In genomic region chr17:39069114-39069756, GRCh38 we compare ENCODE assay signal across 8 cellular contexts.
DNase-seq lines count a peak whose midpoint lies in the region; ATAC-seq and TF ChIP-seq lines count a peak whose summit lies in the region.

No MANE protein-coding gene starts in this region.

- no peak overlapping the region for H3K4me3 Mint-ChIP-seq in activated T-cell treated with anti-CD3 and anti-CD28 coated beads, Interleukin-2, amount 50 U/mL, for 24 hours
- H3K4me3 Mint-ChIP-seq in nephron progenitor cell, result no peak overlapping the region

- peaks cover 7% of the 10 kb centered on the region for H3K4me1 Mint-ChIP-seq in activated T-cell treated with anti-CD3 and anti-CD28 coated beads, Interleukin-2, amount 50 U/mL, for 24 hours (ENCODE audit: low read depth)
- peaks cover 43% of the 10 kb centered on the region for H3K4me1 Mint-ChIP-seq in nephron progenitor cell

- DNase-seq in activated T-cell treated with anti-CD3 and anti-CD28 coated beads, Interleukin-2, amount 50 U/mL, for 1 hour, result peak; percentile 25
- DNase-seq in activated T-cell treated with anti-CD3 and anti-CD28 coated beads, Interleukin-2, amount 50 U/mL, for 24 hours, result no peak
- no peak for DNase-seq in LNCaP clone FGC (ENCODE audit: low read depth)
- peak; percentile 47 for DNase-seq in SKM-1 (lab: John Stamatoyannopoulos, UW; ENCODE audit: unreplicated experiment)
- peak; percentile 44 for DNase-seq in fibroblast of gingiva (ENCODE audit: low read depth)
- no peak for DNase-seq in nephron progenitor cell

- H3K4me3 ChIP-seq in LNCaP clone FGC (ENCODE audit: low read depth, low read length), result no peak overlapping the region

- H3K27ac Mint-ChIP-seq in activated T-cell treated with anti-CD3 and anti-CD28 coated beads, Interleukin-2, amount 50 U/mL, for 24 hours, result no peak overlapping the region
- H3K27ac Mint-ChIP-seq in nephron progenitor cell, result no peak overlapping the region

- H3K27me3 Mint-ChIP-seq in activated T-cell treated with anti-CD3 and anti-CD28 coated beads, Interleukin-2, amount 50 U/mL, for 24 hours, result no peaks in the 10 kb centered on the region
- peaks cover 5% of the 10 kb centered on the region for H3K27me3 Mint-ChIP-seq in nephron progenitor cell (ENCODE audit: low read depth, poor library complexity)

- no peaks in the 10 kb centered on the region for H3K36me3 Mint-ChIP-seq in activated T-cell treated with anti-CD3 and anti-CD28 coated beads, Interleukin-2, amount 50 U/mL, for 24 hours (ENCODE audit: low read depth)
- H3K36me3 Mint-ChIP-seq in nephron progenitor cell (ENCODE audit: low read depth), result no peaks in the 10 kb centered on the region

- H3K9me3 Mint-ChIP-seq in activated T-cell treated with anti-CD3 and anti-CD28 coated beads, Interleukin-2, amount 50 U/mL, for 24 hours, result no peaks in the 10 kb centered on the region
- no peaks in the 10 kb centered on the region for H3K9me3 Mint-ChIP-seq in nephron progenitor cell

- peak; percentile 78 for TF ChIP-seq CTCF in LNCaP clone FGC (IDR thresholded peaks at IDR 0.05; ENCODE audit: control insufficient read depth, extremely low read depth, insufficient read depth)
- peak; percentile 40 for TF ChIP-seq CTCF in nephron progenitor cell (IDR thresholded peaks at IDR 0.05)

- ATAC-seq in HG03354 (IDR thresholded peaks at IDR 0.05; ENCODE audit: poor library complexity, severe bottlenecking, unreplicated experiment) (no peak), HG02870 (IDR thresholded peaks at IDR 0.05; ENCODE audit: unreplicated experiment) (no peak)

Comparison
In these comparisons a context has a peak if more than half of its experiments do, and no peak if none do; other contexts are left out.
1. DNase-seq: peak in activated T-cell treated with anti-CD3 and anti-CD28 coated beads, Interleukin-2, amount 50 U/mL, for 1 hour (single experiment), SKM-1 (single experiment) and fibroblast of gingiva (single experiment); none in activated T-cell treated with anti-CD3 and anti-CD28 coated beads, Interleukin-2, amount 50 U/mL, for 24 hours (single experiment), LNCaP clone FGC (single experiment) and nephron progenitor cell (single experiment).